Comparison of ENCODE assay signal across 24 cellular contexts in genomic region chr6:54115966-54116365, GRCh38. TPM values are rescaled to one million over a fixed set of nuclear protein-coding genes. Genes with fewer than 3 reads are reported as not detected.
"Had no signal": no experiment of that assay in that cellular context is flagged by ENCODE, and none has a peak within 500 bp of the region (broad histone marks: within the 10 kb centered on the region; RNA-seq: fewer than 3 reads in every experiment).

No MANE protein-coding gene starts in this region.

- H3K9me3 Mint-ChIP-seq: activated naive CD4-positive, alpha-beta T cell treated with anti-CD3 and anti-CD28 coated beads for 36 hours; T-helper 1 cell treated with Interleukin-12 subunit alpha and Interleukin-12 subunit beta and Interleukin-4 antibody, amounts not matched to agents 30 μg/mL and 1 μg/mL, for 36 hours had no signal

- H3K27ac ChIP-seq: cardiac muscle cell, gastroesophageal sphincter, upper lobe of left lung had no signal

- ATAC-seq: activated CD4-positive, alpha-beta T cell treated with anti-CD3 and anti-CD28 coated beads for 36 hours; activated T-cell treated with anti-CD3 and anti-CD28 coated beads, Interleukin-2, amount 50 U/mL, for 4 hours; gastroesophageal sphincter; natural killer cell; stimulated activated naive B cell treated with anti-CD40 and anti-IgM and Interleukin-4, amounts not matched to agents 10 μg/mL and 1 μg/mL and 100 μg/mL, for 72 hours had no signal

- H3K4me3 ChIP-seq: cardiac muscle cell, gastroesophageal sphincter, upper lobe of left lung had no signal

- H3K27ac Mint-ChIP-seq: activated B cell treated with CpG ODN at 0.5 μM for 24 hours; activated CD4-positive, alpha-beta T cell treated with anti-CD3 and anti-CD28 coated beads for 36 hours; activated naive CD4-positive, alpha-beta T cell treated with anti-CD3 and anti-CD28 coated beads for 36 hours; activated naive CD8-positive, alpha-beta T cell treated with anti-CD3 and anti-CD28 coated beads, Interleukin-2, amount 10 ng/mL, durations not matched to agents 7 days and 5 days; natural killer cell; stimulated activated naive B cell treated with anti-CD40 and anti-IgM and Interleukin-4, amounts not matched to agents 10 μg/mL and 1 μg/mL and 100 μg/mL, for 72 hours; T-helper 1 cell treated with Interleukin-12 subunit alpha and Interleukin-12 subunit beta and Interleukin-4 antibody, amounts not matched to agents 30 μg/mL and 1 μg/mL, for 36 hours had no signal

- H3K4me3 Mint-ChIP-seq: activated B cell treated with CpG ODN at 0.5 μM for 24 hours; activated CD4-positive, alpha-beta T cell treated with anti-CD3 and anti-CD28 coated beads for 36 hours; activated naive CD4-positive, alpha-beta T cell treated with anti-CD3 and anti-CD28 coated beads for 36 hours; activated naive CD8-positive, alpha-beta T cell treated with anti-CD3 and anti-CD28 coated beads, Interleukin-2, amount 10 ng/mL, durations not matched to agents 7 days and 5 days; activated T-cell treated with anti-CD3 and anti-CD28 coated beads, Interleukin-2, amount 50 U/mL, for 4 hours; natural killer cell; stimulated activated naive B cell treated with anti-CD40 and anti-IgM and Interleukin-4, amounts not matched to agents 10 μg/mL and 1 μg/mL and 100 μg/mL, for 72 hours; T-helper 1 cell treated with Interleukin-12 subunit alpha and Interleukin-12 subunit beta and Interleukin-4 antibody, amounts not matched to agents 30 μg/mL and 1 μg/mL, for 36 hours had no signal

- DNase-seq: activated B cell treated with CpG ODN at 0.5 μM for 24 hours; activated CD4-positive, alpha-beta T cell treated with anti-CD3 and anti-CD28 coated beads for 36 hours; activated CD4-positive, alpha-beta T cell treated with anti-CD3 and anti-CD28 coated beads, Interleukin-2, amount 50 U/mL, for 4 hours; activated CD8-positive, alpha-beta memory T cell treated with anti-CD3 and anti-CD28 coated beads for 24 hours; activated CD8-positive, alpha-beta memory T cell treated with anti-CD3 and anti-CD28 coated beads, Interleukin-2, amount 50 U/mL, for 4 hours; activated effector memory CD4-positive, alpha-beta T cell treated with Interleukin-2 at 50 U/mL for 16 hours; activated naive CD4-positive, alpha-beta T cell treated with anti-CD3 and anti-CD28 coated beads for 36 hours; activated naive CD8-positive, alpha-beta T cell treated with anti-CD3 and anti-CD28 coated beads, Interleukin-2, amount 10 ng/mL, durations not matched to agents 7 days and 5 days; activated T-cell treated with anti-CD3 and anti-CD28 coated beads, Interleukin-2, amount 50 U/mL, for 4 hours; amniotic stem cell; head of caudate nucleus; kidney; midbrain; natural killer cell; posterior cingulate gyrus; stimulated activated CD4-positive, alpha-beta T cell treated with anti-CD3 and anti-CD28 coated beads, Interleukin-2, amount 100 ng/mL, for 48 hours; stimulated activated CD8-positive, alpha-beta memory T cell treated with anti-CD3 and anti-CD28 coated beads, Interleukin-4, amount 100 ng/mL, for 48 hours; stimulated activated naive B cell treated with anti-CD40 and anti-IgM and Interleukin-4, amounts not matched to agents 10 μg/mL and 1 μg/mL and 100 μg/mL, for 72 hours; T1000; upper lobe of left lung had no signal

- H3K27me3 Mint-ChIP-seq: activated B cell treated with CpG ODN at 0.5 μM for 24 hours; activated naive CD8-positive, alpha-beta T cell treated with anti-CD3 and anti-CD28 coated beads, Interleukin-2, amount 10 ng/mL, durations not matched to agents 7 days and 5 days; stimulated activated naive B cell treated with anti-CD40 and anti-IgM and Interleukin-4, amounts not matched to agents 10 μg/mL and 1 μg/mL and 100 μg/mL, for 72 hours had no signal

- H3K9me3 ChIP-seq: gastroesophageal sphincter, upper lobe of left lung had no signal

- H3K4me1 ChIP-seq: upper lobe of left lung had no signal

- H3K36me3 Mint-ChIP-seq: activated naive CD8-positive, alpha-beta T cell treated with anti-CD3 and anti-CD28 coated beads, Interleukin-2, amount 10 ng/mL, durations not matched to agents 7 days and 5 days; natural killer cell; stimulated activated naive B cell treated with anti-CD40 and anti-IgM and Interleukin-4, amounts not matched to agents 10 μg/mL and 1 μg/mL and 100 μg/mL, for 72 hours had no signal

- H3K36me3 ChIP-seq: cardiac muscle cell, gastroesophageal sphincter, upper lobe of left lung had no signal

- H3K27me3 ChIP-seq: cardiac muscle cell, gastroesophageal sphincter, upper lobe of left lung had no signal

- H3K4me1 Mint-ChIP-seq: activated B cell treated with CpG ODN at 0.5 μM for 24 hours; activated CD4-positive, alpha-beta T cell treated with anti-CD3 and anti-CD28 coated beads for 36 hours; activated naive CD8-positive, alpha-beta T cell treated with anti-CD3 and anti-CD28 coated beads, Interleukin-2, amount 10 ng/mL, durations not matched to agents 7 days and 5 days; natural killer cell; stimulated activated naive B cell treated with anti-CD40 and anti-IgM and Interleukin-4, amounts not matched to agents 10 μg/mL and 1 μg/mL and 100 μg/mL, for 72 hours had no signal

RNA-seq across cellular contexts. Expression of gene MLIP, which starts 4.7 kb away (rescaled TPM):
- total RNA-seq: activated B cell treated with CpG ODN at 0.5 μM for 24 hours; activated CD4-positive, alpha-beta T cell treated with anti-CD3 and anti-CD28 coated beads for 36 hours; activated naive CD4-positive, alpha-beta T cell treated with anti-CD3 and anti-CD28 coated beads for 36 hours; activated naive CD8-positive, alpha-beta T cell treated with anti-CD3 and anti-CD28 coated beads, Interleukin-2, amount 10 ng/mL, durations not matched to agents 7 days and 5 days; activated T-cell treated with anti-CD3 and anti-CD28 coated beads, Interleukin-2, amount 50 U/mL, for 4 hours; chondrocyte; natural killer cell had no signal
